ENCODE assay signal across 8 cellular contexts in the genomic region with DNA sequence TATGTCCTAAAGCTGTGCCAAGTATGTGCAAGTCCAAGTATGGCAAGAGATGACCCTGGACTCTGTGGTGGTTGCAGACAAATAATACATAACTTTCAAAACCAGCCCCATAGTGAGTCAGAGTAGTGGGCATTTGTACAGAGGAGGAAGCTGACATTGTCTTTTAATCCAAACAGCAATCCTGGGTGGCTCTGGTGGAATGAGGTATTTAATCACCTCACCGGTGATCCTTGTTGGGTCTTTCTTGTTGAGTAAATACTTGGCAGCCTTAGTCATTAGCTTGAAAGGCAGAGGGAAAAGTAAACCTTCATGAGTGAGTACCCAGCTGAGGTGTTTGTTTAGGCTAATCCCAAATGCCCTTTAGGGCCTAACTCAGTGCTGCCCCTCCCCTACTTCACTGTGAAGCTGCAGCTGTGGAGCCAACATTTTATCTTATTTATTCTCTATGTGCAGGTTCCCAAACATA.
DNase-seq lines count a peak whose midpoint lies in the region; ATAC-seq and TF ChIP-seq lines count a peak whose summit lies in the region.

No MANE protein-coding gene starts in this region.

- POLR2A ChIA-PET in activated CD8-positive, alpha-beta T cell treated with anti-CD3 and anti-CD28 coated beads for 36 hours (lab: Charles Lee): no interaction called here

- H3K9me3 ChIP-seq in SJCRH30 (replicated peaks): no peaks in the 10 kb centered on the region

- peaks cover 5% of the 10 kb centered on the region for H3K4me1 Mint-ChIP-seq in activated CD8-positive, alpha-beta T cell treated with anti-CD3 and anti-CD28 coated beads for 36 hours (ENCODE audit: low read depth)

- no peak for ATAC-seq in activated CD8-positive, alpha-beta T cell treated with anti-CD3 and anti-CD28 coated beads for 36 hours

- H3K27me3 ChIP-seq in SJCRH30: no peaks in the 10 kb centered on the region

- no peaks in the 10 kb centered on the region for H3K36me3 ChIP-seq in SJCRH30

- H3K4me3 Mint-ChIP-seq in activated CD8-positive, alpha-beta T cell treated with anti-CD3 and anti-CD28 coated beads for 36 hours: no peak overlapping the region

- CTCF ChIA-PET in activated CD8-positive, alpha-beta T cell treated with anti-CD3 and anti-CD28 coated beads for 36 hours (lab: Charles Lee): no interaction called here

- DNase-seq in AG09319 (ENCODE audit: extremely low read depth, low read depth) (peak; percentile 2), LNCaP clone FGC (ENCODE audit: low read depth) (peak; percentile 84), SJCRH30 (peak; percentile 11 to 30), iris pigment epithelial cell (ENCODE audit: low read depth) (peak; percentile 74), activated gamma-delta T cell treated with Interleukin-2 at 50 U/mL for 16 hours (no peak)
- no peak for DNase-seq in activated CD8-positive, alpha-beta T cell treated with anti-CD3 and anti-CD28 coated beads for 36 hours
- no peak for DNase-seq in activated CD4-positive, CD25-positive, alpha-beta regulatory T cell treated with anti-CD3 and anti-CD28 coated beads, Interleukin-2, amount 50 U/mL, for 72 hours
- DNase-seq in stimulated activated CD4-positive, alpha-beta T cell treated with anti-CD3 and anti-CD28 coated beads, Interleukin-4, amount 100 ng/mL, for 4 hours: no peak

- H3K36me3 Mint-ChIP-seq in activated CD8-positive, alpha-beta T cell treated with anti-CD3 and anti-CD28 coated beads for 36 hours (ENCODE audit: low read depth): no peaks in the 10 kb centered on the region

- H3K27ac ChIP-seq in SJCRH30: no peak overlapping the region

- intact Hi-C loops in activated CD8-positive, alpha-beta T cell treated with anti-CD3 and anti-CD28 coated beads for 36 hours (cut with micrococcal nuclease): no loop called here

- H3K4me3 ChIP-seq in LNCaP clone FGC (ENCODE audit: low read depth, low read length) (no peak overlapping the region), SJCRH30 (no peak overlapping the region)

- H3K9me3 Mint-ChIP-seq in activated CD8-positive, alpha-beta T cell treated with anti-CD3 and anti-CD28 coated beads for 36 hours: no peaks in the 10 kb centered on the region

- H3K27me3 Mint-ChIP-seq in activated CD8-positive, alpha-beta T cell treated with anti-CD3 and anti-CD28 coated beads for 36 hours: no peaks in the 10 kb centered on the region

- TF ChIP-seq CTCF in AG09319 (IDR thresholded peaks at IDR 0.05; ENCODE audit: low read depth, low read length) (no peak), LNCaP clone FGC (IDR thresholded peaks at IDR 0.05; ENCODE audit: control insufficient read depth, extremely low read depth, insufficient read depth) (peak; percentile 39; the same call in 1 of the 2 replicates)
- no peak for TF ChIP-seq CTCF in activated CD8-positive, alpha-beta T cell treated with anti-CD3 and anti-CD28 coated beads for 36 hours (IDR thresholded peaks at IDR 0.05)

- H3K27ac Mint-ChIP-seq in activated CD8-positive, alpha-beta T cell treated with anti-CD3 and anti-CD28 coated beads for 36 hours: no peak overlapping the region

- no peaks in the 10 kb centered on the region; the same call in 1 of the 2 replicates for H3K4me1 ChIP-seq in SJCRH30

Comparison
In these comparisons a context has a peak if more than half of its experiments do, and no peak if none do; other contexts are left out.
1. DNase-seq: peak in AG09319 (single experiment), LNCaP clone FGC (single experiment), SJCRH30 (2 of 2) and iris pigment epithelial cell (single experiment); none in activated CD8-positive, alpha-beta T cell treated with anti-CD3 and anti-CD28 coated beads for 36 hours (single experiment), activated CD4-positive, CD25-positive, alpha-beta regulatory T cell treated with anti-CD3 and anti-CD28 coated beads, Interleukin-2, amount 50 U/mL, for 72 hours (single experiment), activated gamma-delta T cell treated with Interleukin-2 at 50 U/mL for 16 hours (single experiment) and stimulated activated CD4-positive, alpha-beta T cell treated with anti-CD3 and anti-CD28 coated beads, Interleukin-4, amount 100 ng/mL, for 4 hours (0 of 2).